Comparison of ENCODE assay signal across 1 cellular context in genomic region chr16:70789927-70790447, GRCh38.
TF ChIP-seq lines count a peak whose summit lies in the region.

No MANE protein-coding gene starts in this region.

TF ChIP-seq in SK-N-SH, 30 proteins besides CTCF, POLR2A, EP300 and RAD21 (continued from another document):
- no peak for TF ChIP-seq TEAD4 (IDR thresholded peaks at IDR 0.05; ENCODE audit: borderline replicate concordance, insufficient read depth)
